Comparison of ENCODE assay signal across 14 cellular contexts in the genomic region with DNA sequence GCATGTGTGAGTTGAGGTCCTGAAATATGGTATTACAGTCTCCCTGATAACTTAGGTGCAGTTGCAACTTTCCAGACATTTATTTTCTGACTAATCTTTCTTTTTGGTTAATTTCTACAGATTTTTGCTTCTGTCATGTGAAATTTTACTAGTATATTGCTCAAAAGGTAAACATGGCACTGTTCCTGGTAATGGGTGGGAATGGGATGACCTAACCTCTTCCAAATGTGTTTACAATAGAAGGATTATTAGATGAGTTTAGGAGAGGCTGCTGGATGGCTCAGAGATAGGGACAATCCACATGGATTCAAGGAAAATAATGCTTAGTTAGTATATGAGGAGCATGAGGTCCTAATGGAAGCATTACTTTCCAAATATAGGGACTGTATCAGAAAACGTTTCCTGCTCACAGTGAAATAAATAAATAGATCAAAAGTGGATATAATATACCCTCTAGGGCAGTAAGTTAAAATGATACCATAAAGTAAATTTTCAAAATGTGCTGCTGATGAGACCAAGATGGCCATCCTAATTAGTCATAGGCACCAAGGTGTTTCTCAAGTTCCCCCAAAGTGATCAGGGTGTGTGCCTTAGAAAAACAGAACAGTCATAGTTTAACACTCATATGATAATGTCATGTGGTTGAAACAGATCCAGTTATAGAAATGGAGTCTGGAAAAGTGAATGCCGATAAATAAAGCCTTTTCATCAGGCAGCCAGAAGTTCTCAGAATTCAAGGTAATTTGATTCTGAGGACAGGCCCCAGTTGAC.
A peak's percentile ranks its signal among the peaks of the same experiment; 100 is the strongest.
DNase-seq lines count a peak whose midpoint lies in the region; ATAC-seq and TF ChIP-seq lines count a peak whose summit lies in the region.
"Had no signal": no experiment of that assay in that cellular context is flagged by ENCODE, and none has a peak within 500 bp of the region (broad histone marks: within the 10 kb centered on the region; RNA-seq: fewer than 3 reads in every experiment).

No MANE protein-coding gene starts in this region.

- H3K4me3 Mint-ChIP-seq in CD8-positive, alpha-beta T cell = no peak overlapping the region
- H3K4me3 Mint-ChIP-seq: activated CD4-positive, alpha-beta T cell treated with anti-CD3 and anti-CD28 coated beads, Interleukin-2, amount 10 ng/mL, durations not matched to agents 7 days and 5 days; activated naive CD4-positive, alpha-beta T cell treated with anti-CD3 and anti-CD28 coated beads, Interleukin-2, amount 10 ng/mL, durations not matched to agents 7 days and 5 days had no signal

- no peaks in the 10 kb centered on the region for H3K36me3 Mint-ChIP-seq in CD8-positive, alpha-beta T cell

- H3K27me3 ChIP-seq in HL-60 (ENCODE audit: insufficient read depth, poor library complexity, severe bottlenecking) (no peaks in the 10 kb centered on the region), brain microvascular endothelial cell (replicated peaks) (no peaks in the 10 kb centered on the region), mesendoderm (ENCODE audit: insufficient read depth, low read length, poor library complexity) (no peaks in the 10 kb centered on the region)
- H3K27me3 ChIP-seq in CD8-positive, alpha-beta T cell (ENCODE audit: insufficient read depth, low read length) = no peaks in the 10 kb centered on the region
- H3K27me3 ChIP-seq: upper lobe of left lung had no signal

- intact Hi-C loops in head of caudate nucleus (cut with DNase I) = no loop called here
- intact Hi-C loops in CD8-positive, alpha-beta T cell (cut with DNase I, micrococcal nuclease) = no loop called here

- peak; percentile 56 for DNase-seq in GM03348 (ENCODE audit: low spot score)
- DNase-seq in HL-60 (ENCODE audit: low read depth in 1 of 2, low spot score in 1 of 2) = no peak
- peak; percentile 25 for DNase-seq in brain microvascular endothelial cell
- no peak for DNase-seq in mesendoderm
- DNase-seq in NCI-H748 (lab: John Stamatoyannopoulos, UW; ENCODE audit: unreplicated experiment) = no peak
- no peak for DNase-seq in NCI-H345 treated with DMSO at 0.1 percent for 48 hours (lab: John Stamatoyannopoulos, UW; ENCODE audit: unreplicated experiment)
- DNase-seq in head of caudate nucleus = no peak
- no peak for DNase-seq in CD8-positive, alpha-beta T cell
- DNase-seq: activated CD4-positive, alpha-beta T cell treated with anti-CD3 and anti-CD28 coated beads, Interleukin-2, amount 10 ng/mL, durations not matched to agents 7 days and 5 days; activated naive CD4-positive, alpha-beta T cell treated with anti-CD3 and anti-CD28 coated beads, Interleukin-2, amount 10 ng/mL, durations not matched to agents 7 days and 5 days; MM.1S; NCI-H524; SW 1271; upper lobe of left lung had no signal

- WGBS in mesendoderm (ENCODE audit: extremely low coverage, insufficient coverage, low lambda C conversion rate) = no CpG with 5 or more reads among the region's 2 CpGs

- H3K18ac ChIP-seq in mesendoderm (ENCODE audit: low read length) = no peak overlapping the region

- H3K9me3 ChIP-seq in CD8-positive, alpha-beta T cell (ENCODE audit: low read length) = no peaks in the 10 kb centered on the region
- H3K9me3 ChIP-seq: upper lobe of left lung had no signal

- H2AK5ac ChIP-seq in mesendoderm (ENCODE audit: low read length) = no peak overlapping the region

- no peak overlapping the region for H3K9ac ChIP-seq in mesendoderm (ENCODE audit: low read length)

- POLR2A ChIA-PET in CD8-positive, alpha-beta T cell (lab: Charles Lee) = no interaction called here

- no peaks in the 10 kb centered on the region for H3K9me3 Mint-ChIP-seq in CD8-positive, alpha-beta T cell
- H3K9me3 Mint-ChIP-seq: activated CD4-positive, alpha-beta T cell treated with anti-CD3 and anti-CD28 coated beads, Interleukin-2, amount 10 ng/mL, durations not matched to agents 7 days and 5 days; activated naive CD4-positive, alpha-beta T cell treated with anti-CD3 and anti-CD28 coated beads, Interleukin-2, amount 10 ng/mL, durations not matched to agents 7 days and 5 days had no signal

- in situ Hi-C loops in brain microvascular endothelial cell (cut with HindIII; ENCODE audit: low pct_ligation_motif_present, low sequenced_read_pairs) = no loop called here

- no peaks in the 10 kb centered on the region for H3K4me1 Mint-ChIP-seq in CD8-positive, alpha-beta T cell (ENCODE audit: low read depth)

- no peaks in the 10 kb centered on the region for H3K36me3 ChIP-seq in brain microvascular endothelial cell (replicated peaks)
- no peaks in the 10 kb centered on the region for H3K36me3 ChIP-seq in mesendoderm (ENCODE audit: control insufficient read depth, insufficient read depth, low read length)
- no peaks in the 10 kb centered on the region for H3K36me3 ChIP-seq in CD8-positive, alpha-beta T cell (ENCODE audit: insufficient read depth, low read length)
- H3K36me3 ChIP-seq: upper lobe of left lung had no signal

- H3K27me3 Mint-ChIP-seq in CD8-positive, alpha-beta T cell (ENCODE audit: low read depth) = peaks cover 2% of the 10 kb centered on the region

- no peak overlapping the region for H3K56ac ChIP-seq in mesendoderm (ENCODE audit: low read length)

- H2BK15ac ChIP-seq in mesendoderm (replicated peaks; ENCODE audit: low read depth) = no peak overlapping the region

- H2BK120ac ChIP-seq in mesendoderm (ENCODE audit: low read depth, low read length) = no peak overlapping the region

- no peak overlapping the region for H4K8ac ChIP-seq in mesendoderm (ENCODE audit: low read depth, low read length)

- ATAC-seq in CD8-positive, alpha-beta T cell = no peak

- H3K4me2 ChIP-seq in mesendoderm (ENCODE audit: low read length) = no peak overlapping the region

- no peaks in the 10 kb centered on the region for H3K79me1 ChIP-seq in mesendoderm (ENCODE audit: low read length)

- H2BK5ac ChIP-seq in mesendoderm (ENCODE audit: low read length) = no peak overlapping the region

- CTCF ChIA-PET in CD8-positive, alpha-beta T cell (lab: Charles Lee) = no interaction called here

- H3K4me1 ChIP-seq in mesendoderm (ENCODE audit: control insufficient read depth, low read depth, low read length) = no peaks in the 10 kb centered on the region
- no peaks in the 10 kb centered on the region for H3K4me1 ChIP-seq in CD8-positive, alpha-beta T cell (ENCODE audit: insufficient read depth, low read length)

- TF ChIP-seq CTCF in HL-60 (IDR thresholded peaks at IDR 0.05; ENCODE audit: insufficient read depth, low read length) = no peak
- no peak for TF ChIP-seq CTCF in brain microvascular endothelial cell (IDR thresholded peaks at IDR 0.05; ENCODE audit: low read depth, low read length, missing control alignments)
- TF ChIP-seq CTCF in CD8-positive, alpha-beta T cell (IDR thresholded peaks at IDR 0.05) = no peak

- peak overlapping the region; percentile 62 for H3K27ac ChIP-seq in HL-60 (replicated peaks)
- peak overlapping the region; percentile 59 for H3K27ac ChIP-seq in brain microvascular endothelial cell
- H3K27ac ChIP-seq in mesendoderm (ENCODE audit: low read depth, low read length) = no peak overlapping the region
- no peak overlapping the region for H3K27ac ChIP-seq in CD8-positive, alpha-beta T cell (ENCODE audit: low read depth, low read length)

- H3K23ac ChIP-seq in mesendoderm (ENCODE audit: low read length) = no peak overlapping the region

- H4K5ac ChIP-seq in mesendoderm (ENCODE audit: low read length) = no peak overlapping the region

- peak overlapping the region; percentile 16 for H3K4ac ChIP-seq in mesendoderm (ENCODE audit: low read depth, low read length)

- H3K4me3 ChIP-seq in HL-60 (replicated peaks; ENCODE audit: insufficient read depth, low read length) (no peak overlapping the region), brain microvascular endothelial cell (ENCODE audit: low read depth, low read length) (no peak overlapping the region), mesendoderm (ENCODE audit: low read length) (no peak overlapping the region)
- no peak overlapping the region for H3K4me3 ChIP-seq in CD8-positive, alpha-beta T cell (ENCODE audit: low read depth, low read length)
- H3K4me3 ChIP-seq: upper lobe of left lung had no signal

- H3K27ac Mint-ChIP-seq in CD8-positive, alpha-beta T cell = no peak overlapping the region
- H3K27ac Mint-ChIP-seq: activated CD4-positive, alpha-beta T cell treated with anti-CD3 and anti-CD28 coated beads, Interleukin-2, amount 10 ng/mL, durations not matched to agents 7 days and 5 days; activated naive CD4-positive, alpha-beta T cell treated with anti-CD3 and anti-CD28 coated beads, Interleukin-2, amount 10 ng/mL, durations not matched to agents 7 days and 5 days had no signal

- no peaks in the 10 kb centered on the region for H3K79me2 ChIP-seq in mesendoderm (ENCODE audit: control insufficient read depth, insufficient read depth, low read length)

Comparison
In these comparisons a context has a peak if more than half of its experiments do, and no peak if none do; other contexts are left out.
1. DNase-seq: peak in GM03348 (single experiment) and brain microvascular endothelial cell (single experiment); none in HL-60 (0 of 2), mesendoderm (single experiment), NCI-H748 (single experiment), NCI-H345 treated with DMSO at 0.1 percent for 48 hours (single experiment), head of caudate nucleus (0 of 42) and CD8-positive, alpha-beta T cell (0 of 7).
2. H3K27ac ChIP-seq: peak in HL-60 (single experiment) and brain microvascular endothelial cell (single experiment); none in mesendoderm (single experiment) and CD8-positive, alpha-beta T cell (single experiment).